Comparison of ENCODE assay signal across 8 cellular contexts in genomic region chr1:117929340-117930172, GRCh38. TPM values are rescaled to one million over a fixed set of nuclear protein-coding genes. Genes with fewer than 3 reads are reported as not detected.
A peak's percentile ranks its signal among the peaks of the same experiment; 100 is the strongest.
DNase-seq lines count a peak whose midpoint lies in the region; ATAC-seq and TF ChIP-seq lines count a peak whose summit lies in the region.

TSS of gene GDAP2 (minus strand) at chr1:117929621. CDS start at chr1:117920357, 9,264 bp downstream.
TSS of gene WDR3 (plus strand) at chr1:117929739. CDS start at chr1:117933320, 3,581 bp downstream.

- peaks cover 25% of the 10 kb centered on the region for H3K36me3 ChIP-seq in PC-9 (ENCODE audit: low read depth)

- POLR2A ChIA-PET in PC-9 (lab: Charles Lee; ENCODE audit: unreplicated experiment), result interaction anchor here (0.5 to 0.7 kb wide), 4 partner anchors 31 to 768 kb away, joined by 3 to 7 read pairs (median 5); no protein-coding TSS in a partner anchor

- H3K27me3 ChIP-seq in PC-9 (ENCODE audit: insufficient read depth, low read depth), result no peaks in the 10 kb centered on the region

- H3K9me3 ChIP-seq in PC-9 (ENCODE audit: insufficient read depth, low read depth), result no peaks in the 10 kb centered on the region

- peak within 1 kb of the TSS; percentile 85 for H3K4me3 ChIP-seq in Jurkat, Clone E6-1 (ENCODE audit: low read length)
- H3K4me3 ChIP-seq in PC-9, result peak within 1 kb of the TSS; percentile 72
- H3K4me3 ChIP-seq in epithelial cell of proximal tubule (ENCODE audit: low read depth, low read length), result peak within 1 kb of the TSS; percentile 97

- DNase-seq in DMS153 (lab: John Stamatoyannopoulos, UW) (peak; percentile 96), PC-9 (peak; percentile 96 to 99), epithelial cell of proximal tubule (ENCODE audit: low read depth) (peak; percentile 83), mucosa of gallbladder (ENCODE audit: low spot score) (peak; percentile 97)
- peak; percentile 91 for DNase-seq in Jurkat, Clone E6-1 (ENCODE audit: low read depth, low spot score)
- peak; percentile 93 for DNase-seq in activated T-cell treated with anti-CD3 and anti-CD28 coated beads, Interleukin-2, amount 50 U/mL, for 1 hour
- peak; percentile 89 for DNase-seq in stimulated activated CD8-positive, alpha-beta memory T cell treated with anti-CD3 and anti-CD28 coated beads, Interleukin-4, amount 100 ng/mL, for 4 hours (ENCODE audit: low read depth in 2 of 2, low spot score in 1 of 2)

- H3K4me1 ChIP-seq in PC-9 (replicated peaks; ENCODE audit: insufficient read depth), result peaks cover 34% of the 10 kb centered on the region

- peak within 1 kb of the TSS; percentile 88 for H3K4me2 ChIP-seq in PC-9

- TF ChIP-seq CTCF in PC-9 (conservative IDR thresholded peaks at IDR 0.05) (no peak), epithelial cell of proximal tubule (conservative IDR thresholded peaks at IDR 0.05; ENCODE audit: low read depth, low read length) (no peak)

- CTCF ChIA-PET in PC-9 (lab: Charles Lee), result interaction anchor here (0.6 kb wide), 1 partner anchor 501 kb away, joined by 4 read pairs; no protein-coding TSS in a partner anchor

- H3K9me2 ChIP-seq in PC-9 (ENCODE audit: insufficient read depth), result no peaks in the 10 kb centered on the region

- H3K27ac ChIP-seq in PC-9, result peak within 1 kb of the TSS; percentile 12; the same call in 1 of the 2 replicates

- H2AFZ ChIP-seq in PC-9, result peak within 1 kb of the TSS; percentile 99

- no TSS peak for BruUV-seq in PC-9 (replicated peaks; lab: Mats Ljungman, UMichigan)

- H4K20me1 ChIP-seq in PC-9 (ENCODE audit: insufficient read depth), result peaks cover 51% of the 10 kb centered on the region

- H3F3A ChIP-seq in PC-9 (ENCODE audit: insufficient read depth, low read depth), result peaks cover 6% of the 10 kb centered on the region; the same call in 1 of the 2 replicates

- peak; percentile 94 for ATAC-seq in GM21619 (IDR thresholded peaks at IDR 0.05; ENCODE audit: unreplicated experiment)

- intact Hi-C loops in PC-9 (cut with micrococcal nuclease; ENCODE audit: unreplicated experiment), result no loop called here

- H3K79me2 ChIP-seq in PC-9 (ENCODE audit: low read depth), result peaks cover 94% of the 10 kb centered on the region

RNA-seq across cellular contexts. Expression of gene GDAP2, which starts in this region (rescaled TPM):
- 12.3 TPM for polyA plus RNA-seq in Jurkat, Clone E6-1 (2012; ENCODE audit: insufficient read depth, insufficient read length)
- 33.5 and 38.1 TPM in 2 replicates for total RNA-seq in PC-9 (2021)
- 6.3 and 13.8 TPM in 2 replicates for total RNA-seq in epithelial cell of proximal tubule
- 30.1 TPM for total RNA-seq in mucosa of gallbladder

RNA-seq across cellular contexts. Expression of gene WDR3, which starts in this region (rescaled TPM):
- 56.1 TPM for polyA plus RNA-seq in Jurkat, Clone E6-1 (2012; ENCODE audit: insufficient read depth, insufficient read length)
- total RNA-seq in PC-9 (2021) (27.5 and 38.3 TPM in 2 replicates), epithelial cell of proximal tubule (15.0 and 16.9 TPM in 2 replicates), mucosa of gallbladder (10.8 TPM)

Comparison
In these comparisons a context has a peak if more than half of its experiments do, and no peak if none do; other contexts are left out.
1. Peak in every context shown above with its lines: DNase-seq, ATAC-seq, H3K4me3 ChIP-seq and H3K27ac ChIP-seq.